17 cellular contexts compared by ENCODE assay signal in the genomic region with DNA sequence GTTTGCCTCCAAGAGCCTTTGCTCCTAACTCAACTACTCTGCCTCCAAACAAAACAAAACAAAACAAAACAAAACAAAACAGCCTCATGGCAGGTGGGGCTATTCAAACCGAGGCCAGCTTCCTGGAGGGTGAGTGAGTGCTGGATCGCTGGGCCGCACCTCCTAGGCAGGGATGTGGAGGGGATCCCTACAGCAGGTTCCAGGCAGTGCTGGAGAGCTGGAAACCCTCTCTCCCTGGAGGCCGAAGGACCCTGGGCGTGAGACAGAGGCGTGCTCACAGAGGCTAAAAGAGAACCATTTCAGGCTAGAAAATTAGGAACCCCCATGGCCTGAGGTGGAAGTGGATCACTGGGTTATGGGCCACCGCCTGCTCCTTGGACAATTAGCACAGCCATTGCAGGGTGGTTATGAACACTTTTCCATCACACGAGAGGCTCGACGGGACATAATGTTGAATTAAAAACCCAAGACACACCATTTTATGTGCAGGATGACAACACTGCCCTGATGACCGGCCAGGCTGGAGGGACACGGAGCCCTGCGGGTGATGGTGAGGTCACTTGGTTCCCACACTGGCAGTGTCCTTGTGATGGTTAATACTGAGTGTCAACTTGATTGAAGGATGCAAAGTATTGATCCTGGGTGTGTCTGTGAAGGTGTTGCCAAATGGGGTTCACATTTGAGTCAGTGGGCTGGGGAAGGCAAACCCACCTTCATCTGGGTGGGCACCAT. TPM values are rescaled to one million over a fixed set of nuclear protein-coding genes. Genes with fewer than 3 reads are reported as not detected.
"Had no signal": no experiment of that assay in that cellular context is flagged by ENCODE, and none has a peak within 500 bp of the region (broad histone marks: within the 10 kb centered on the region; RNA-seq: fewer than 3 reads in every experiment).

No MANE protein-coding gene starts in this region.

- H3K4me1 Mint-ChIP-seq: naive thymus-derived CD4-positive, alpha-beta T cell had no signal

- H3K4me3 Mint-ChIP-seq: naive thymus-derived CD4-positive, alpha-beta T cell; nephron progenitor cell had no signal

- H3K4me1 ChIP-seq: transverse colon had no signal

- H3K4me3 ChIP-seq: hepatocyte, stomach, thoracic aorta, transverse colon had no signal

- H3K36me3 Mint-ChIP-seq: naive thymus-derived CD4-positive, alpha-beta T cell had no signal

- H3K27me3 ChIP-seq: hepatocyte, transverse colon had no signal

- H2AFZ ChIP-seq: hepatocyte had no signal

- H3K36me3 ChIP-seq: stomach, thoracic aorta, transverse colon had no signal

- H3K9me3 ChIP-seq: stomach, thoracic aorta, transverse colon had no signal

- H3K9me3 Mint-ChIP-seq: naive thymus-derived CD4-positive, alpha-beta T cell; nephron progenitor cell had no signal

- H3K79me2 ChIP-seq: hepatocyte had no signal

- DNase-seq: dermis blood vessel endothelial cell; foreskin melanocyte; head of caudate nucleus; left colon; left ventricle myocardium superior; mammary epithelial cell; naive thymus-derived CD4-positive, alpha-beta T cell; nephron progenitor cell; stimulated activated CD4-positive, alpha-beta T cell treated with anti-CD3 and anti-CD28 coated beads, Interleukin-2, amount 100 ng/mL, for 24 hours; stimulated activated CD4-positive, alpha-beta T cell treated with anti-CD3 and anti-CD28 coated beads, Interleukin-4, amount 100 ng/mL, for 4 hours; stimulated activated naive CD4-positive, alpha-beta T cell; stomach; substantia nigra; transverse colon had no signal

- H3K4me2 ChIP-seq: hepatocyte had no signal

- H3K27ac ChIP-seq: hepatocyte, stomach, thoracic aorta, transverse colon had no signal

- H3K27ac Mint-ChIP-seq: naive thymus-derived CD4-positive, alpha-beta T cell had no signal

RNA-seq across cellular contexts. Expression of a gene that starts 35.2 kb away (rescaled TPM):
- total RNA-seq: dermis blood vessel endothelial cell; mononuclear cell; naive thymus-derived CD4-positive, alpha-beta T cell had no signal
- polyA plus RNA-seq: naive thymus-derived CD4-positive, alpha-beta T cell had no signal
